12 cellular contexts compared by ENCODE assay signal in the genomic region with DNA sequence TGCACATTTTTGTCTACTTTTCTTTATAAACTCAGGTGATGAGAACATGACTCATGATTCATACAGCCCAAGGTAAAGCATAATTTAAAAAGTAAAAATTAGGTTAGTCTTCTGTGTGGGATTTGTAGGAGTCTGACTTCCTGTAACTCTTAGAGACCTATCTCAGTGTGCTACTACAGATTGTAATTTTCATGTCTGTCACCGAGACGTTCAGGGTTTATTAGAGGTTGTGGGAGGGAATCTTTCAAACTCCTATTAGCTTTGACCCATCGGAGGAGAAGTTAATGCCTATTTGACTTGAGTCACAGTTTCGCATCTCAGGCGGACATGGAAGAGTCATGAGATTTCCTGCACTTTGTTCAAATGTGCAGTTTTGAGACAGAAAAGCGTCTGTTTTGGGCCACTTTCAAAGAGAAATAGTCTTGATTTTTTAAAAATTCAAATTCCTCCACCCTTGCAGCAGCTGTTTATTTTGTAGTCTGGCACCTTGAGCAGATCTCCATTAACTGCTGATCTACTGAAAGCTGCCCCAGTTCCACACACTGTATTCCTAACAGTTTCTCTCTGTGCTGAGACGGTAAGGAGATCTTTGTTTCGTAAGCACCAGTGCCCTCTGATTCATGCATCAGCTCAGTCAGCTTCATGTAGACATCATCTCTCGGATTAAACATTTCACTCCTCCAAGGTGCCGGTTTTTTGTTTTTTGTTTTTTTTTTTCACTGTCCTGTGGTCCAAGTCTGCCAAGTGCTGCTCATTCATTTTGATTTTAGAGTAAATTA. TPM values are rescaled to one million over a fixed set of nuclear protein-coding genes. Genes with fewer than 3 reads are reported as not detected.
DNase-seq lines count a peak whose midpoint lies in the region; ATAC-seq and TF ChIP-seq lines count a peak whose summit lies in the region.
"Had no signal": no experiment of that assay in that cellular context is flagged by ENCODE, and none has a peak within 500 bp of the region (broad histone marks: within the 10 kb centered on the region; RNA-seq: fewer than 3 reads in every experiment).

No MANE protein-coding gene starts in this region.

- H3K27me3 ChIP-seq in adipocyte (replicated peaks; ENCODE audit: control insufficient read depth, insufficient read depth, low read length): no peaks in the 10 kb centered on the region

- TF ChIP-seq CTCF in fibroblast of mammary gland (conservative IDR thresholded peaks at IDR 0.05; ENCODE audit: control insufficient read depth, insufficient read depth, low read depth, low read length) (no peak), mucosa of descending colon (IDR thresholded peaks at IDR 0.05) (no peak), type B pancreatic cell (conservative IDR thresholded peaks at IDR 0.05) (no peak)

- H3K4me3 ChIP-seq in adipocyte (ENCODE audit: low read length): peak overlapping the region; percentile 17
- H3K4me3 ChIP-seq in fibroblast of mammary gland (ENCODE audit: control insufficient read depth, low read depth, low read length): no peak overlapping the region
- no peak overlapping the region for H3K4me3 ChIP-seq in mucosa of descending colon
- H3K4me3 ChIP-seq: HAP-1 had no signal

- ATAC-seq in mucosa of descending colon: peak; percentile 42
- no peak for ATAC-seq in stimulated activated effector memory CD8-positive, alpha-beta T cell treated with anti-CD3 and anti-CD28 coated beads, Interleukin-12 subunit alpha, Interleukin-12 subunit beta, amount 100 ng/mL, for 72 hours
- ATAC-seq: PC-3, WTC11 had no signal

- peak overlapping the region; percentile 4 for H3K27ac Mint-ChIP-seq in type B pancreatic cell
- H3K27ac Mint-ChIP-seq in stimulated activated effector memory CD8-positive, alpha-beta T cell treated with anti-CD3 and anti-CD28 coated beads, Interleukin-12 subunit alpha, Interleukin-12 subunit beta, amount 100 ng/mL, for 72 hours: no peak overlapping the region
- H3K27ac Mint-ChIP-seq: WTC11 had no signal

- H3K9me3 Mint-ChIP-seq in type B pancreatic cell: no peaks in the 10 kb centered on the region
- no peaks in the 10 kb centered on the region for H3K9me3 Mint-ChIP-seq in stimulated activated effector memory CD8-positive, alpha-beta T cell treated with anti-CD3 and anti-CD28 coated beads, Interleukin-12 subunit alpha, Interleukin-12 subunit beta, amount 100 ng/mL, for 72 hours
- H3K9me3 Mint-ChIP-seq: WTC11 had no signal

- DNase-seq in adipocyte (ENCODE audit: low read depth): peak; percentile 12
- DNase-seq in fibroblast of mammary gland (ENCODE audit: low read depth): peak; percentile 82
- DNase-seq in mucosa of descending colon: no peak
- no peak for DNase-seq in type B pancreatic cell (ENCODE audit: extremely low spot score, unreplicated experiment)
- no peak for DNase-seq in activated effector memory CD4-positive, alpha-beta T cell treated with Interleukin-2 at 50 U/mL for 16 hours
- DNase-seq in stimulated activated effector memory CD8-positive, alpha-beta T cell treated with anti-CD3 and anti-CD28 coated beads, Interleukin-12 subunit alpha, Interleukin-12 subunit beta, amount 100 ng/mL, for 72 hours (ENCODE audit: low spot score in 2 of 2): no peak
- no peak for DNase-seq in activated CD8-positive, alpha-beta memory T cell treated with anti-CD3 and anti-CD28 coated beads for 24 hours
- DNase-seq: activated naive CD4-positive, alpha-beta T cell; PC-3; stimulated activated CD4-positive, alpha-beta T cell treated with anti-CD3 and anti-CD28 coated beads, Interleukin-2, amount 100 ng/mL, for 24 hours had no signal

- peaks cover 15% of the 10 kb centered on the region for H3K4me1 Mint-ChIP-seq in type B pancreatic cell (ENCODE audit: unreplicated experiment)
- peaks cover 17% of the 10 kb centered on the region for H3K4me1 Mint-ChIP-seq in stimulated activated effector memory CD8-positive, alpha-beta T cell treated with anti-CD3 and anti-CD28 coated beads, Interleukin-12 subunit alpha, Interleukin-12 subunit beta, amount 100 ng/mL, for 72 hours
- H3K4me1 Mint-ChIP-seq: WTC11 had no signal

- H3K36me3 Mint-ChIP-seq in type B pancreatic cell: peaks cover 46% of the 10 kb centered on the region
- H3K36me3 Mint-ChIP-seq in stimulated activated effector memory CD8-positive, alpha-beta T cell treated with anti-CD3 and anti-CD28 coated beads, Interleukin-12 subunit alpha, Interleukin-12 subunit beta, amount 100 ng/mL, for 72 hours: peaks cover 77% of the 10 kb centered on the region
- H3K36me3 Mint-ChIP-seq: WTC11 had no signal

- H3K9me3 ChIP-seq in adipocyte (ENCODE audit: control insufficient read depth, low read length) (no peaks in the 10 kb centered on the region), mucosa of descending colon (no peaks in the 10 kb centered on the region)
- H3K9me3 ChIP-seq: HAP-1 had no signal

- H3K4me1 ChIP-seq in adipocyte (ENCODE audit: control insufficient read depth, insufficient read depth, low read length) (peaks cover 25% of the 10 kb centered on the region), mucosa of descending colon (ENCODE audit: low read depth) (no peaks in the 10 kb centered on the region)
- H3K4me1 ChIP-seq: HAP-1 had no signal

- intact Hi-C loops in mucosa of descending colon (cut with DNase I, micrococcal nuclease): no loop called here

- H3K4me3 Mint-ChIP-seq in type B pancreatic cell: peak overlapping the region; percentile 8
- H3K4me3 Mint-ChIP-seq in stimulated activated effector memory CD8-positive, alpha-beta T cell treated with anti-CD3 and anti-CD28 coated beads, Interleukin-12 subunit alpha, Interleukin-12 subunit beta, amount 100 ng/mL, for 72 hours: no peak overlapping the region
- H3K4me3 Mint-ChIP-seq: WTC11 had no signal

- no peaks in the 10 kb centered on the region for H3K27me3 Mint-ChIP-seq in type B pancreatic cell

- H3K9ac ChIP-seq in adipocyte (ENCODE audit: low read length): peak overlapping the region; percentile 17

- H3K36me3 ChIP-seq in adipocyte (ENCODE audit: control insufficient read depth, insufficient read depth, low read length, severe bottlenecking): peaks cover 46% of the 10 kb centered on the region
- no peaks in the 10 kb centered on the region for H3K36me3 ChIP-seq in mucosa of descending colon (ENCODE audit: low read depth)

RNA-seq across cellular contexts. Expression of a gene that starts 24.3 kb away (rescaled TPM):
- 10 to 100 TPM; 18.9 to 27.7 (median 27.0) TPM for total RNA-seq in mucosa of descending colon
- total RNA-seq in type B pancreatic cell (ENCODE audit: low replicate concordance): 27.3 and 30.6 TPM in 2 replicates

RNA-seq across cellular contexts. Expression of a gene that starts 37.5 kb away (rescaled TPM):
- 10 to 100 TPM; 13.0 to 42.0 (median 21.0) TPM for total RNA-seq in mucosa of descending colon
- 1.5 and 5.2 TPM in 2 replicates for total RNA-seq in type B pancreatic cell (ENCODE audit: low replicate concordance)

Comparison
In these comparisons a context has a peak if more than half of its experiments do, and no peak if none do; other contexts are left out.
1. DNase-seq: peak in adipocyte (single experiment) and fibroblast of mammary gland (single experiment); none in mucosa of descending colon (0 of 3), type B pancreatic cell (single experiment), activated effector memory CD4-positive, alpha-beta T cell treated with Interleukin-2 at 50 U/mL for 16 hours (single experiment), stimulated activated effector memory CD8-positive, alpha-beta T cell treated with anti-CD3 and anti-CD28 coated beads, Interleukin-12 subunit alpha, Interleukin-12 subunit beta, amount 100 ng/mL, for 72 hours (0 of 2) and activated CD8-positive, alpha-beta memory T cell treated with anti-CD3 and anti-CD28 coated beads for 24 hours (single experiment).